8 cellular contexts compared by ENCODE assay signal in the genomic region with DNA sequence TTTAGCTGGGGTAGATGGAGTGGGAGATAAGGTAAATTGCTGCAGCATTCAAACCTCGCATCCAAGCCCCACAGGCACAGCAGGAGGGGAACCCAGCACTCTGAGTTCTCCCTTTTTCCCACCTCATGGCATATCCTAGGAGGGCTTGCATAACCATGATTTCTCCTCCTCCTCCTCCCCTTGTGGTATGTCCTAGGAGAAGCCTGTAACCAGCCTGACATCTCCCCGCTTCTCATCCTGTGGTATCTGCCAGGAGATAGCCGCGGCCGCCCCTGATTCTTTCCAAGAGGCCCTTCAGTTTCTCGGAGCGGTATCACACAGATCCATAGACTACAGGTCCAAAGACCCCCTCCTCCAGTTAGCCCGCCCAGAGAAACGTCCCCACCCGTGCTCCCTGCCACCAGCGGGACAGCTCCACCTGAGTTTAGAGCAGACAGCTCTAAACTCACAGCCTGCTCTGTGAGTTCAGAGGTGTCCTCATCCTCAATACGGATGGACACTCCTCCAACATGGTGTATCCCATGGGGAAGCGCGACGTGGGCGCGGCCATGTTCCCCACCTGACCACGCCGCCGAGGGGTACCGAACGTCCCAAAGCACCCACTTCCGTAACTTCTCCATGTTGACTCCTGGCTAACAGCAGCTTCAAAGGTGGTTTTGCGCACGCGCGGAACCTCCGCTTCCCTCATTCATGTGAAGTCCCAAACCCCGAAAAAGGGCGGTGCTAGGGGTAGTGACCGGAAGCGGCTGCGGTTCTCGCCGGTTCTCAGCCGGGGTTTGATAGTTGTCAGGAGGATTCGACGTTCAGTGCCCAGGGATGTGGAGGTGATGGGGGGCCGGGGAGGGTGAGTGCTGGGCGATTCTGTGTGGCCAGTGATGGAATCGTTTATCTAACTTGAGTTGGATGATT. TPM values are rescaled to one million over a fixed set of nuclear protein-coding genes. Genes with fewer than 3 reads are reported as not detected.
DNase-seq lines count a peak whose midpoint lies in the region; ATAC-seq and TF ChIP-seq lines count a peak whose summit lies in the region.

ZNF81 (plus strand) TSS at position 739 of the 909 bp plus-strand sequence. CDS start 9,366 bp downstream, outside the sequence.

- CTCF ChIA-PET in PC-9 (lab: Charles Lee), result no interaction called here

- H3K9me3 ChIP-seq in PC-9 (ENCODE audit: insufficient read depth, low read depth), result no peaks in the 10 kb centered on the region
- no peaks in the 10 kb centered on the region for H3K9me3 ChIP-seq in mucosa of rectum (ENCODE audit: control insufficient read depth in 2 of 2, low read length in 2 of 2)

- peak within 1 kb of the TSS; percentile 66 to 70 for H3K9ac ChIP-seq in mucosa of rectum (ENCODE audit: low read depth in 1 of 2, low read length in 2 of 2)

- H3K79me2 ChIP-seq in PC-9 (ENCODE audit: low read depth), result no peaks in the 10 kb centered on the region

- peak; percentile 76 for TF ChIP-seq POLR2A in erythroblast (IDR thresholded peaks at IDR 0.05; ENCODE audit: low read length)

- peak within 1 kb of the TSS; percentile 71 for H3K4me2 ChIP-seq in PC-9

- H3K4me3 ChIP-seq in PC-9, result peak within 1 kb of the TSS; percentile 59
- peak within 1 kb of the TSS; percentile 61 to 83 for H3K4me3 ChIP-seq in mucosa of rectum (ENCODE audit: low read length in 2 of 2)

- H4K20me1 ChIP-seq in PC-9 (ENCODE audit: insufficient read depth), result no peaks in the 10 kb centered on the region

- H3K36me3 Mint-ChIP-seq in activated T-cell treated with anti-CD3 and anti-CD28 coated beads, Interleukin-2, amount 50 U/mL, for 24 hours (ENCODE audit: low read depth), result peaks cover 16% of the 10 kb centered on the region

- H3K4me1 ChIP-seq in PC-9 (replicated peaks; ENCODE audit: insufficient read depth) (no peaks in the 10 kb centered on the region), mucosa of rectum (ENCODE audit: control insufficient read depth in 2 of 2, insufficient read depth in 2 of 2, low read length in 2 of 2) (peaks cover 0 to 5% of the 10 kb centered on the region in 2 donors)

- DNase-seq in DMS53 treated with DMSO at 0.1 percent for 48 hours (lab: John Stamatoyannopoulos, UW; ENCODE audit: unreplicated experiment) (peak; percentile 89), KBM-7 (peak; percentile 99), PC-9 (peak; percentile 82 to 87), erythroblast (lab: John Stamatoyannopoulos, UW) (peak; percentile 95)
- DNase-seq in activated T-cell treated with anti-CD3 and anti-CD28 coated beads, Interleukin-2, amount 50 U/mL, for 24 hours, result peak; percentile 90
- DNase-seq in stimulated activated CD8-positive, alpha-beta memory T cell treated with anti-CD3 and anti-CD28 coated beads, Interleukin-4, amount 100 ng/mL, for 4 hours (ENCODE audit: low read depth in 2 of 2, low spot score in 1 of 2), result peak; percentile 79 to 84

- peaks cover 24% of the 10 kb centered on the region for H3K4me1 Mint-ChIP-seq in activated T-cell treated with anti-CD3 and anti-CD28 coated beads, Interleukin-2, amount 50 U/mL, for 24 hours (ENCODE audit: low read depth)

- peak within 1 kb of the TSS; percentile 74 for H2AFZ ChIP-seq in PC-9

- peak; percentile 90 for ATAC-seq in GM21723 (IDR thresholded peaks at IDR 0.05; ENCODE audit: unreplicated experiment)

- H3K4me3 Mint-ChIP-seq in activated T-cell treated with anti-CD3 and anti-CD28 coated beads, Interleukin-2, amount 50 U/mL, for 24 hours, result peak within 1 kb of the TSS; percentile 93

- TF ChIP-seq CTCF in PC-9 (conservative IDR thresholded peaks at IDR 0.05), result no peak

- POLR2A ChIA-PET in PC-9 (lab: Charles Lee; ENCODE audit: unreplicated experiment), result no interaction called here

- H3K9me3 Mint-ChIP-seq in activated T-cell treated with anti-CD3 and anti-CD28 coated beads, Interleukin-2, amount 50 U/mL, for 24 hours, result no peaks in the 10 kb centered on the region

- H3K27me3 ChIP-seq in PC-9 (ENCODE audit: insufficient read depth, low read depth), result no peaks in the 10 kb centered on the region
- H3K27me3 ChIP-seq in mucosa of rectum (ENCODE audit: control insufficient read depth in 2 of 2, insufficient read depth in 2 of 2, low read length in 2 of 2), result no peaks in the 10 kb centered on the region

- no peaks in the 10 kb centered on the region for H3F3A ChIP-seq in PC-9 (ENCODE audit: insufficient read depth, low read depth)

- H3K27me3 Mint-ChIP-seq in activated T-cell treated with anti-CD3 and anti-CD28 coated beads, Interleukin-2, amount 50 U/mL, for 24 hours, result peaks cover 12% of the 10 kb centered on the region

- no peaks in the 10 kb centered on the region for H3K36me3 ChIP-seq in PC-9 (ENCODE audit: low read depth)
- no peaks in the 10 kb centered on the region for H3K36me3 ChIP-seq in mucosa of rectum (ENCODE audit: control insufficient read depth in 2 of 2, insufficient read depth in 2 of 2, low read length in 2 of 2)

- no peaks in the 10 kb centered on the region for H3K9me2 ChIP-seq in PC-9 (ENCODE audit: insufficient read depth)

- intact Hi-C loops in PC-9 (cut with micrococcal nuclease; ENCODE audit: unreplicated experiment), result loop anchor here (5.0 kb wide), 1 partner anchor 186 kb away; no protein-coding TSS in a partner anchor

- in situ Hi-C loops in KBM-7 (cut with MboI; ENCODE audit: low pct_unique_long_range_greater_than_20kb, low sequenced_read_pairs), result no loop called here

- H3K27ac Mint-ChIP-seq in activated T-cell treated with anti-CD3 and anti-CD28 coated beads, Interleukin-2, amount 50 U/mL, for 24 hours, result peak within 1 kb of the TSS; percentile 97

- H3K27ac ChIP-seq in PC-9 (peak within 1 kb of the TSS; percentile 26; the same call in 1 of the 2 replicates), mucosa of rectum (ENCODE audit: low read depth in 2 of 2, low read length in 2 of 2) (peak within 1 kb of the TSS; percentile 65 to 67)

- BruUV-seq in PC-9 (replicated peaks; lab: Mats Ljungman, UMichigan), result no TSS peak

RNA-seq across cellular contexts. Expression of gene ZNF81, which starts in this region (rescaled TPM):
- total RNA-seq in PC-9 (2021), result 2.0 and 3.7 TPM in 2 replicates

Comparison
In these comparisons a context has a peak if more than half of its experiments do, and no peak if none do; other contexts are left out.
1. Peak in every context shown above with its lines: DNase-seq, ATAC-seq, H3K4me3 ChIP-seq and H3K27ac ChIP-seq.